Comparison of ENCODE assay signal across 8 cellular contexts in the genomic region with DNA sequence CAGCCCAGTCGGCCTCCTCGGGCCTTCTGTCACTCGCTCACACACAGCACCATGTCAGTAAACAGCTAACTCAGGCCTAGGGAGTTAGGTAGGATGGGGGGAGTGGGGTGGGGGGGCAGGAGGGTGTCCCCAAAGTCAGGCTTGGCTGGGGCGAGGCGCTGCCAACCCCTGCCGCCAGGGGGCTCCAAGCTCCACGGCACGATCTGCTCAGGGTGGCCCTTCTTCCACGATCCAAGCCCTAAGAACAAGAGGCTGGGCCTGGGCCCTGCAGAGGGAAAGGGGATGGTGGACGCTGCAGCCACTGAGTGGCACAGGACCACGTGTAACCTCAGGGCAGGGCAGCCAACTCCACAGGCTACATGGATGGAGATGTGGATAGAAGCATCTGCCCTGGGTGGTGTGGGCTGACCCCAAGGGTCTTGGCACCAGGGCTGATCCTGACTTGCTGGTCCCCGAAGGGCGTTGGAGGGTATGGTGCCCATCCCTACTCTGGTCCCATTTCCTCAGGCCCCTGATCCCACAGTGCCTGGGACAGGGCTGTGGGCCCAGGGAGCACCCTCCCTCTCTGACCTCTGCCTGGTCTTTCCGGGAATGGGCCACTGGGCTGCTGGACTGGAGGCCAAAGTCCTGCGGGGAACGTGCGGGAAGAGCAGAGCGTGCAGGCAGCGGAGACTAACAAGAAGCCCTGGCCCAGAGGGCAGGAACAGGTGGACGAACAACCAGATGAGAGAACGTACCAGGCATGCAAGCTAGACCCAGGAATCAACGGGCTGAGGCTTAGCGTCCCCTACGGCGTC. TPM values are rescaled to one million over a fixed set of nuclear protein-coding genes. Genes with fewer than 3 reads are reported as not detected.
DNase-seq lines count a peak whose midpoint lies in the region; ATAC-seq and TF ChIP-seq lines count a peak whose summit lies in the region.

No MANE protein-coding gene starts in this region.

- H3K4me3 ChIP-seq in colonic mucosa (no peak overlapping the region), lung (no peak overlapping the region)

- WGBS in lung, 2 donors, result 59% methylated on average over 25 of the region's 25 CpGs

- H3K4me1 ChIP-seq in colonic mucosa, result no peaks in the 10 kb centered on the region
- H3K4me1 ChIP-seq in lung (ENCODE audit: control insufficient read depth in 2 of 2, insufficient read depth in 2 of 2, low read length in 2 of 2), result peaks cover 0 to 8% of the 10 kb centered on the region in 2 donors

- intact Hi-C loops in colonic mucosa (cut with DNase I), result loop anchor here (2.0 to 10.0 kb wide), 2 partner anchors 42 to 294 kb away; partner anchors contain the start of gene RTN4R

- DNase-seq in DMS153 treated with DMSO at 0.1 percent for 48 hours (lab: John Stamatoyannopoulos, UW; ENCODE audit: unreplicated experiment) (peak; percentile 11), DMS153 (lab: John Stamatoyannopoulos, UW) (no peak), NCI-H1092 (lab: John Stamatoyannopoulos, UW) (peak; percentile 21), colonic mucosa (peak; percentile 69), lung (ENCODE audit: low spot score) (peak; percentile 75)
- peak; percentile 69 to 70 for DNase-seq in activated CD4-positive, alpha-beta T cell treated with anti-CD3 and anti-CD28 coated beads, Interleukin-2, amount 50 U/mL, for 24 hours (ENCODE audit: low read depth in 1 of 2, low spot score in 1 of 2)
- peak; percentile 34 to 45 for DNase-seq in stimulated activated CD8-positive, alpha-beta memory T cell treated with anti-CD3 and anti-CD28 coated beads, Interleukin-15, amount 100 ng/mL, for 4 hours (ENCODE audit: low read depth in 2 of 2)

- TF ChIP-seq CTCF in colonic mucosa (IDR thresholded peaks at IDR 0.05), result peak; percentile 94
- TF ChIP-seq CTCF in lung (IDR thresholded peaks at IDR 0.05; ENCODE audit: control extremely low read depth, extremely low read depth), result peak; percentile 68

- peak; percentile 30 for ATAC-seq in lung (ENCODE audit: insufficient read depth, low FRiP score)
- ATAC-seq in HG03108 (IDR thresholded peaks at IDR 0.05; ENCODE audit: unreplicated experiment), result no peak

- H3K9me3 ChIP-seq in colonic mucosa, result no peaks in the 10 kb centered on the region
- H3K9me3 ChIP-seq in lung (ENCODE audit: control insufficient read depth in 2 of 2, insufficient read depth in 1 of 2, low read length in 1 of 2), result no peaks in the 10 kb centered on the region

- H3K27me3 ChIP-seq in colonic mucosa (no peaks in the 10 kb centered on the region), lung (ENCODE audit: control insufficient read depth, insufficient read depth) (no peaks in the 10 kb centered on the region)

- peak overlapping the region; percentile 19 to 35 for H3K9ac ChIP-seq in colonic mucosa (ENCODE audit: low read depth in 2 of 2, low read length in 2 of 2)

- H3K27ac ChIP-seq in colonic mucosa, result no peak overlapping the region
- H3K27ac ChIP-seq in lung (ENCODE audit: low read depth in 1 of 2, low read length in 1 of 2), result no peak overlapping the region

- H3K36me3 ChIP-seq in colonic mucosa (no peaks in the 10 kb centered on the region), lung (ENCODE audit: control insufficient read depth in 2 of 2, insufficient read depth in 2 of 2, low read length in 2 of 2) (peaks cover 0 to 32% of the 10 kb centered on the region in 2 donors)

RNA-seq across cellular contexts. Expression of gene TXNRD2, which starts 29.1 kb away (rescaled TPM):
- total RNA-seq in colonic mucosa (10 to 100 TPM; 22.3 to 29.5 TPM), lung (10 to 100 TPM; 20.3 to 41.1 TPM)
- polyA plus RNA-seq in lung, result 10 to 100 TPM; 23.3 to 59.2 TPM

RNA-seq across cellular contexts. Expression of gene COMT, which starts 29.1 kb away (rescaled TPM):
- total RNA-seq in colonic mucosa, result 100 to 1,000 TPM in 1 of 2 donors, 10 to 100 TPM in 1; 70.0 to 125 TPM
- total RNA-seq in lung, result 100 to 1,000 TPM; 147 to 218 TPM
- 100 to 1,000 TPM; 198 to 272 TPM for polyA plus RNA-seq in lung

RNA-seq across cellular contexts. Expression of gene ARVCF, which starts 45.9 kb away (rescaled TPM):
- total RNA-seq in colonic mucosa (10 to 100 TPM; 11.7 to 18.5 TPM), lung (10 to 100 TPM; 20.5 to 23.4 TPM)
- 10 to 100 TPM in 1 of 2 donors, 1 to 10 TPM in 1; 10.0 to 12.7 TPM for polyA plus RNA-seq in lung

RNA-seq across cellular contexts. Expression of gene TANGO2, which starts 50.2 kb away (rescaled TPM):
- total RNA-seq in colonic mucosa (10 to 100 TPM; 22.1 to 34.1 TPM), lung (10 to 100 TPM; 20.7 to 48.8 TPM)
- 10 to 100 TPM; 28.2 to 40.0 TPM for polyA plus RNA-seq in lung
